ENCODE assay signal across 8 cellular contexts in the genomic region with DNA sequence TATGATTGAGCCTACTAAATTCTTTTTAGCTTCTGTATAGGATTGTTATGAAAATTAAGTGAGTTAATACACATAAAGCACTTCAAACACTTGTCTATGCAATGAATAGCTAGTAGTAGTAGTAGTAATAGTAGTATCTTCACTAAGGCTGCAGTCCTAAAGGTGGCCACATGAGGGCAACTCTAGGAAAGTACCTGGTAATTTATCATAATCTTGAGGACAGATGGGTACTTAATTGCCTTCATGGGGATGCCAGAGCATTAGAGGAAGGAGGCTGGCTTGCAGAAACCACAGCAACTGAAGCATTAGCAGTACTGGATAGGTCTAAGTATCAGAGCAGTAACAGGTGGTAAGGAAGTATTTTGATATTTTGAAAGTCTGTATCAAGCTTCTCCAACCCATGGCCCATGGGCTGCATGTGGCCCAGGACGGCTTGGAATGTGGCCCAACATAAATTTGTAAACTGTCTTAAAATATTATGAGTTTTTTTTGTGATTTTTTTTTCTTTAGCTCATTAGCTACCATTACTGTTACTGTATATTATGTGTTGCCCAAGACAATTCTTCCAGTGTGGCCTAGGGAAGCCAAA. TPM values are rescaled to one million over a fixed set of nuclear protein-coding genes. Genes with fewer than 3 reads are reported as not detected.
DNase-seq lines count a peak whose midpoint lies in the region; ATAC-seq lines count a peak whose summit lies in the region.

No MANE protein-coding gene starts in this region.

- peak; percentile 24 to 68 (median 46) for DNase-seq in CD8-positive, alpha-beta memory T cell
- peak; percentile 80 to 89 for DNase-seq in NCI-H524 (lab: John Stamatoyannopoulos, UW)
- DNase-seq in activated T-cell treated with anti-CD3 and anti-CD28 coated beads for 48 hours (ENCODE audit: low read depth), result peak; percentile 39
- peak; percentile 23 for DNase-seq in glomerular visceral epithelial cell (ENCODE audit: extremely low spot score)
- DNase-seq in stimulated activated CD4-positive, alpha-beta T cell treated with anti-CD3 and anti-CD28 coated beads, TNF-alpha, amount 100 ng/mL, for 4 hours (ENCODE audit: low read depth in 3 of 3), result peak; percentile 15 to 53 (median 41)
- no peak for DNase-seq in NCI-H1694 (lab: John Stamatoyannopoulos, UW)

- ATAC-seq in GM21381 (IDR thresholded peaks at IDR 0.05; ENCODE audit: unreplicated experiment) (peak; percentile 46), HG03457 (IDR thresholded peaks at IDR 0.05; ENCODE audit: unreplicated experiment) (no peak)

- no peaks in the 10 kb centered on the region for H3K9me3 ChIP-seq in CD8-positive, alpha-beta memory T cell (ENCODE audit: low read length)

- POLR2A ChIA-PET in CD8-positive, alpha-beta memory T cell (lab: Charles Lee), result no interaction called here

- H3K27ac ChIP-seq in CD8-positive, alpha-beta memory T cell (ENCODE audit: low read depth, low read length), result no peak overlapping the region

- peak overlapping the region in 1 of 7 donors; percentile 20 for H3K4me3 Mint-ChIP-seq in CD8-positive, alpha-beta memory T cell

- H3K4me1 ChIP-seq in CD8-positive, alpha-beta memory T cell (ENCODE audit: insufficient read depth, low read length), result no peaks in the 10 kb centered on the region

- no peaks in the 10 kb centered on the region for H3K9me3 Mint-ChIP-seq in CD8-positive, alpha-beta memory T cell

- peaks cover 0 to 5% of the 10 kb centered on the region in 2 donors for H3K27me3 Mint-ChIP-seq in CD8-positive, alpha-beta memory T cell

- H3K27ac Mint-ChIP-seq in CD8-positive, alpha-beta memory T cell, result no peak overlapping the region

- H3K36me3 Mint-ChIP-seq in CD8-positive, alpha-beta memory T cell, result peaks cover 0 to 2% (median 0%) of the 10 kb centered on the region in 3 donors

- CTCF ChIA-PET in CD8-positive, alpha-beta memory T cell (lab: Charles Lee), result interaction anchor here (0.6 to 4.6 kb wide), 18 partner anchors 10 to 106 kb away, joined by 3 to 40 read pairs (median 4); no protein-coding TSS in a partner anchor

- H3K27me3 ChIP-seq in CD8-positive, alpha-beta memory T cell (ENCODE audit: insufficient read depth, low read length, poor library complexity, severe bottlenecking), result no peaks in the 10 kb centered on the region

- H3K4me3 ChIP-seq in CD8-positive, alpha-beta memory T cell (ENCODE audit: low read length), result no peak overlapping the region

- no peaks in the 10 kb centered on the region for H3K36me3 ChIP-seq in CD8-positive, alpha-beta memory T cell (ENCODE audit: insufficient read depth, low read length)

- peaks cover 3 to 7% (median 5%) of the 10 kb centered on the region in 3 donors for H3K4me1 Mint-ChIP-seq in CD8-positive, alpha-beta memory T cell

RNA-seq across cellular contexts. Expression of a gene that starts 17.3 kb away (rescaled TPM):
- 1 to 10 TPM in 1 of 2 experiments, under 1 TPM in 1; 0.55 to 1.1 TPM for total RNA-seq in CD8-positive, alpha-beta memory T cell
- polyA plus RNA-seq in CD8-positive, alpha-beta memory T cell, result 0.61 TPM

RNA-seq across cellular contexts. Expression of a gene that starts 17.4 kb away (rescaled TPM):
- not detected for total RNA-seq in CD8-positive, alpha-beta memory T cell
- not detected for polyA plus RNA-seq in CD8-positive, alpha-beta memory T cell
